In the genomic region with DNA sequence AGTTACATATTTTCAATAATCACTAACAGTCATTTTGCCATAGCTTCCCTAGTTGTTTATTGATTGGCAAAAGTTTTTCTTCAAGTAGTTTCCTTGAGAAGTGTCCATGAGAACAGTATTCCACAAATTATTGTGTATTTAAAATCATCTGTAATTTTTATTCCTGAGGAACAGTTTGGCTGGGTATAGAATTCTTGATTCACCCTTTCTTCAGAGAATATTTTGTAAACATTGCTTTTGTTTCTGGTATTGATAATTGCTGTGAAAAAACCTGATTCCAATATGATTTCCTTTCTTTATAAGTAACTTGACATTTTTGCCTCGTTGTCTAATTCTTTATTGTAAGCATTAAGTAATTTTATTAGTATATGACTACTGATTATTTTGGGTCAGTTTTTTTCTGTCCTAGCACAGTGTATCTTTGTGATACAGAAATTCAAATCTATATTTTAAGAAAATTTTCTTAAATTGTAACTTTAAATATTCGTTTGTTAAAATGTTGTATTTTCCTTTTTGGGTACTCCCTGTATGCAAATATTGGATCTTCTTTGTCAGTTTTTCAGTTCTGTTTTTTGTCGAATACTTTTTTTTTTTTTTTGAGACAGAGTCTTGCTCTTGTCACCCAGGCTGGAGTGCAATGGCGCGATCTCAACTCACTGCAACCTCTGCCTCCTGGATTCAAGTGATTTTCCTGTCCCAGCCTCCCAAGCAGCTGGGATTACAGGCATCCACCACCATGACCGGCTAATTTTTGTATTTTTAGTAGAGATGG, we compare ENCODE assay signal across 24 cellular contexts.
A peak's percentile ranks its signal among the peaks of the same experiment; 100 is the strongest.
DNase-seq lines count a peak whose midpoint lies in the region; ATAC-seq, FAIRE-seq and TF ChIP-seq lines count a peak whose summit lies in the region.
"Had no signal": no experiment of that assay in that cellular context is flagged by ENCODE, and none has a peak within 500 bp of the region (broad histone marks: within the 10 kb centered on the region; RNA-seq: fewer than 3 reads in every experiment).

No MANE protein-coding gene starts in this region.

- FAIRE-seq in HepG2 (lab: Jason Lieb, UNC): no peak
- no peak for FAIRE-seq in GM12878 (lab: Jason Lieb, UNC)
- FAIRE-seq in frontal cortex (lab: Jason Lieb, UNC): peak; percentile 26
- FAIRE-seq: A549, D721Med, GM12892, GM18507, GM19239 had no signal

- peaks cover 16% of the 10 kb centered on the region for H3K9me3 Mint-ChIP-seq in stimulated activated memory B cell treated with anti-CD40 and anti-IgM and Interleukin-4, amounts not matched to agents 10 μg/mL and 1 μg/mL and 100 μg/mL, for 72 hours

- TF ChIP-seq RAD21 in HepG2 (CRISPR knock-in tag; IDR thresholded peaks at IDR 0.05): no peak
- no peak for TF ChIP-seq RAD21 in GM12878 (IDR thresholded peaks at IDR 0.05; ENCODE audit: insufficient read depth, low read depth, low read length)

- H3K4me1 Mint-ChIP-seq in stimulated activated memory B cell treated with anti-CD40 and anti-IgM and Interleukin-4, amounts not matched to agents 10 μg/mL and 1 μg/mL and 100 μg/mL, for 72 hours: peaks cover 29% of the 10 kb centered on the region

- RAD21 ChIA-PET in GM12878 (lab: Charles Lee; ENCODE audit: unreplicated experiment): no interaction called here

- no peak overlapping the region for H3K9ac ChIP-seq in HepG2 (ENCODE audit: insufficient read depth, low read depth, low read length)
- H3K9ac ChIP-seq in GM12878 (ENCODE audit: control insufficient read depth, insufficient read depth, low read length): no peak overlapping the region
- H3K9ac ChIP-seq: BLaER1 treated with 17β-estradiol and CSF1 and Interleukin-3, amounts not matched to agents 10 nM and 100 nM had no signal

- H3K27me3 ChIP-seq in HepG2 (ENCODE audit: control insufficient read depth in 1 of 2, insufficient read depth in 2 of 2, low read length in 2 of 2): no peaks in the 10 kb centered on the region
- no peaks in the 10 kb centered on the region for H3K27me3 ChIP-seq in right lobe of liver
- H3K27me3 ChIP-seq in GM12878 (replicated peaks in 1 of 2; ENCODE audit: control insufficient read depth in 2 of 2, insufficient read depth in 2 of 2, low read length in 1 of 2): no peaks in the 10 kb centered on the region
- H3K27me3 ChIP-seq: BLaER1 treated with 17β-estradiol and CSF1 and Interleukin-3, amounts not matched to agents 10 nM and 100 nM had no signal

- no peaks in the 10 kb centered on the region for H3K27me3 Mint-ChIP-seq in stimulated activated memory B cell treated with anti-CD40 and anti-IgM and Interleukin-4, amounts not matched to agents 10 μg/mL and 1 μg/mL and 100 μg/mL, for 72 hours
- H3K27me3 Mint-ChIP-seq: B cell; CD4-positive, alpha-beta T cell had no signal

- H3K4me3 Mint-ChIP-seq in stimulated activated memory B cell treated with anti-CD40 and anti-IgM and Interleukin-4, amounts not matched to agents 10 μg/mL and 1 μg/mL and 100 μg/mL, for 72 hours: no peak overlapping the region
- H3K4me3 Mint-ChIP-seq: B cell; CD4-positive, alpha-beta T cell; CD8-positive, alpha-beta T cell had no signal

- TF ChIP-seq EP300 in HepG2 (IDR thresholded peaks at IDR 0.05; ENCODE audit: low read depth in 2 of 2, low read length in 2 of 2) (no peak), HepG2 (CRISPR knock-in tag; IDR thresholded peaks at IDR 0.05; ENCODE audit: borderline replicate concordance) (no peak), GM12878 (IDR thresholded peaks at IDR 0.05; ENCODE audit: borderline replicate concordance in 1 of 2, control insufficient read depth in 1 of 2, low read depth in 2 of 2, low read length in 2 of 2) (no peak)

- H2AFZ ChIP-seq in HepG2 (ENCODE audit: low read length) (no peak overlapping the region), GM12878 (ENCODE audit: control insufficient read depth, low read depth, low read length) (no peak overlapping the region)

- H3K36me3 ChIP-seq in HepG2 (replicated peaks in 1 of 2; ENCODE audit: control insufficient read depth in 1 of 2, insufficient read depth in 2 of 2, low read length in 2 of 2) (no peaks in the 10 kb centered on the region), right lobe of liver (no peaks in the 10 kb centered on the region), GM12878 (ENCODE audit: control insufficient read depth in 2 of 2, insufficient read depth in 2 of 2, low read length in 1 of 2) (no peaks in the 10 kb centered on the region)
- H3K36me3 ChIP-seq: BLaER1 treated with 17β-estradiol and CSF1 and Interleukin-3, amounts not matched to agents 10 nM and 100 nM had no signal

- SMC1A ChIA-PET in GM12878 (lab: Charles Lee; ENCODE audit: uncharacterized antibody, unreplicated experiment): no interaction called here

- H4K20me1 ChIP-seq in HepG2 (ENCODE audit: insufficient read depth, low read length) (no peaks in the 10 kb centered on the region), GM12878 (ENCODE audit: control insufficient read depth, insufficient read depth) (no peaks in the 10 kb centered on the region)
- H4K20me1 ChIP-seq: BLaER1 treated with 17β-estradiol and CSF1 and Interleukin-3, amounts not matched to agents 10 nM and 100 nM had no signal

- POLR2A ChIA-PET in HepG2 (lab: Yijun Ruan, JAX) (no interaction called here), GM12878 (lab: Charles Lee) (interaction anchor here (1.0 kb wide), 1 partner anchor 160 kb away, joined by 3 read pairs; no protein-coding TSS in a partner anchor)

- no peak overlapping the region for H3K27ac ChIP-seq in HepG2 (ENCODE audit: extremely low read length, insufficient read depth, low read length)
- H3K27ac ChIP-seq in right lobe of liver: no peak overlapping the region
- no peak overlapping the region for H3K27ac ChIP-seq in GM12878 (ENCODE audit: control insufficient read depth, insufficient read depth)
- H3K27ac ChIP-seq: 22Rv1; A549; BLaER1 treated with 17β-estradiol and CSF1 and Interleukin-3, amounts not matched to agents 10 nM and 100 nM; C4-2B had no signal

- no TSS peak for BruUV-seq in HepG2 (replicated peaks; lab: Mats Ljungman, UMichigan)
- BruUV-seq in GM12878 (replicated peaks; lab: Mats Ljungman, UMichigan): no TSS peak

- no peaks in the 10 kb centered on the region for H3K4me1 ChIP-seq in HepG2 (ENCODE audit: insufficient read depth, low read length)
- no peaks in the 10 kb centered on the region for H3K4me1 ChIP-seq in right lobe of liver
- H3K4me1 ChIP-seq in GM12878 (ENCODE audit: control insufficient read depth, insufficient read depth, low read length): peaks cover 4% of the 10 kb centered on the region; the same call in 1 of the 2 replicates
- H3K4me1 ChIP-seq: A549, Caco-2 had no signal

- CTCF ChIA-PET in HepG2 (lab: Yijun Ruan, JAX; ENCODE audit: low intra/inter-chr PET ratio, low total read pairs) (no interaction called here), GM12878 (lab: Yijun Ruan, JAX) (no interaction called here)

- no peak overlapping the region for H3K4me2 ChIP-seq in HepG2 (ENCODE audit: low read depth, low read length)
- no peak overlapping the region for H3K4me2 ChIP-seq in GM12878 (ENCODE audit: control insufficient read depth, insufficient read depth)
- H3K4me2 ChIP-seq: A549; BLaER1 treated with 17β-estradiol and CSF1 and Interleukin-3, amounts not matched to agents 10 nM and 100 nM had no signal

- H3K9me3 ChIP-seq in HepG2 (ENCODE audit: low read length): peaks cover 13% of the 10 kb centered on the region
- no peaks in the 10 kb centered on the region for H3K9me3 ChIP-seq in right lobe of liver
- H3K9me3 ChIP-seq in GM12878 (replicated peaks; ENCODE audit: control insufficient read depth, insufficient read depth, low read length): peaks cover 5% of the 10 kb centered on the region

- intact Hi-C loops in HepG2 (cut with micrococcal nuclease; ENCODE audit: unreplicated experiment): no loop called here
- intact Hi-C loops in right lobe of liver (cut with DNase I): no loop called here
- intact Hi-C loops in GM12878 (cut with micrococcal nuclease; ENCODE audit: unreplicated experiment): no loop called here

- in situ Hi-C loops in HepG2 (cut with HindIII; ENCODE audit: extremely low pct_ligation_motif_present, low pct_unique_long_range_greater_than_20kb): no loop called here
- in situ Hi-C loops in GM12878 (cut with MboI): no loop called here

- TF ChIP-seq CTCF in HepG2 (CRISPR knock-in tag; IDR thresholded peaks at IDR 0.05) (no peak), right lobe of liver (IDR thresholded peaks at IDR 0.05) (no peak), GM12878 (IDR thresholded peaks at IDR 0.05 in 2 of 3, conservative IDR thresholded peaks at IDR 0.05 in 1 of 3; ENCODE audit: control insufficient read depth in 2 of 3, extremely low read depth in 1 of 3, insufficient read depth in 1 of 3, low read depth in 3 of 3, low read length in 3 of 3) (no peak)

- 36% methylated on average over 6 of the region's 6 CpGs for WGBS in HepG2 (ENCODE audit: low lambda C conversion rate)
- WGBS in right lobe of liver (ENCODE audit: insufficient coverage, low coverage, low lambda C conversion rate, missing lambda C conversion rate): 56% methylated on average over 6 of the region's 6 CpGs
- whole genome bisulfite sequencing in GM12878 (ENCODE audit: insufficient coverage, insufficient replicate concordance, low lambda C conversion rate, missing lambda C conversion rate): 65% methylated on average over 6 of the region's 6 CpGs

- peaks cover 14% of the 10 kb centered on the region for H3K36me3 Mint-ChIP-seq in stimulated activated memory B cell treated with anti-CD40 and anti-IgM and Interleukin-4, amounts not matched to agents 10 μg/mL and 1 μg/mL and 100 μg/mL, for 72 hours
- H3K36me3 Mint-ChIP-seq: CD8-positive, alpha-beta T cell had no signal

- H3K4me3 ChIP-seq in HepG2 (replicated peaks in 1 of 3; ENCODE audit: insufficient read depth in 1 of 3, low read depth in 2 of 3, low read length in 3 of 3): no peak overlapping the region
- H3K4me3 ChIP-seq in right lobe of liver: no peak overlapping the region
- H3K4me3 ChIP-seq in GM12878: no peak overlapping the region
- H3K4me3 ChIP-seq: A549; BLaER1 treated with 17β-estradiol and CSF1 and Interleukin-3, amounts not matched to agents 10 nM and 100 nM had no signal

- no peak for DNase-seq in HepG2 (ENCODE audit: low spot score)
- DNase-seq in right lobe of liver: no peak
- DNase-seq in GM12878 (ENCODE audit: low read depth, low spot score): no peak
- DNase-seq in frontal cortex (ENCODE audit: low spot score in 2 of 2): no peak
- no peak for DNase-seq in NCI-H1092 treated with DMSO at 0.1 percent for 48 hours (lab: John Stamatoyannopoulos, UW)
- DNase-seq: AML-193; Caco-2; Calu3; CD4-positive, alpha-beta T cell; CD8-positive, alpha-beta T cell; DMS79 treated with DMSO at 0.1 percent for 48 hours; GF-D8 had no signal

- H3K27ac Mint-ChIP-seq in stimulated activated memory B cell treated with anti-CD40 and anti-IgM and Interleukin-4, amounts not matched to agents 10 μg/mL and 1 μg/mL and 100 μg/mL, for 72 hours: peak overlapping the region; percentile 33
- H3K27ac Mint-ChIP-seq: B cell; CD4-positive, alpha-beta T cell; CD8-positive, alpha-beta T cell had no signal

- ATAC-seq in HepG2 (no peak), right lobe of liver (no peak), GM12878 (no peak), HG02798 (IDR thresholded peaks at IDR 0.05; ENCODE audit: poor library complexity, unreplicated experiment) (no peak), HG02852 (IDR thresholded peaks at IDR 0.05; ENCODE audit: unreplicated experiment) (no peak)
- no peak for ATAC-seq in stimulated activated memory B cell treated with anti-CD40 and anti-IgM and Interleukin-4, amounts not matched to agents 10 μg/mL and 1 μg/mL and 100 μg/mL, for 72 hours
- ATAC-seq: A549; CD8-positive, alpha-beta T cell had no signal

- no peaks in the 10 kb centered on the region for H3K79me2 ChIP-seq in HepG2 (ENCODE audit: insufficient read depth, low read length)
- H3K79me2 ChIP-seq in GM12878 (ENCODE audit: control insufficient read depth, insufficient read depth, low read length): no peaks in the 10 kb centered on the region

- TF ChIP-seq POLR2A in HepG2 (IDR thresholded peaks at IDR 0.05; ENCODE audit: insufficient read depth in 1 of 2, low read depth in 2 of 2, low read length in 2 of 2) (no peak), right lobe of liver (IDR thresholded peaks at IDR 0.05) (no peak), GM12878 (IDR thresholded peaks at IDR 0.05; ENCODE audit: low read depth, low read length) (no peak)

Comparison
In these comparisons a context has a peak if more than half of its experiments do, and no peak if none do; other contexts are left out.
1. Of the 75 proteins assayed by ChIP-seq in both HepG2 and GM12878: peak only in HepG2: none; only in GM12878: ZBTB33; in both: none; in neither: 74.